In genomic region chr15:84421513-84422181, GRCh38 we compare ENCODE assay signal across 8 cellular contexts.
DNase-seq lines count a peak whose midpoint lies in the region; ATAC-seq and TF ChIP-seq lines count a peak whose summit lies in the region.
"Not testable (repeated sequence)": the region's sequence is repeated elsewhere in the genome, so short reads cannot be mapped to it uniquely, and the experiment has no call there.

No MANE protein-coding gene starts in this region.

- H3K4me3 ChIP-seq in AG04450 (ENCODE audit: low read depth, low read length): peak overlapping the region; percentile 44
- H3K4me3 ChIP-seq in Jurkat, Clone E6-1 (ENCODE audit: low read length): peak overlapping the region; percentile 24; the same call in 1 of the 2 replicates
- H3K4me3 ChIP-seq in breast epithelium: peak overlapping the region; percentile 29 to 65 (median 52)
- H3K4me3 ChIP-seq in fibroblast of mammary gland (ENCODE audit: control insufficient read depth, low read depth, low read length): peak overlapping the region; percentile 32
- peak overlapping the region; percentile 24 to 25 for H3K4me3 ChIP-seq in left lung
- H3K4me3 ChIP-seq in tibial nerve: peak overlapping the region; percentile 27 to 43 (median 34)

- TF ChIP-seq CTCF in AG04450 (IDR thresholded peaks at IDR 0.05; ENCODE audit: low read depth, low read length); breast epithelium (IDR thresholded peaks at IDR 0.05); fibroblast of mammary gland (conservative IDR thresholded peaks at IDR 0.05; ENCODE audit: control insufficient read depth, insufficient read depth, low read depth, low read length); left lung (IDR thresholded peaks at IDR 0.05); tibial nerve (IDR thresholded peaks at IDR 0.05): not testable (repeated sequence)

- H3K9me3 ChIP-seq in AG04450 (ENCODE audit: control insufficient read depth, insufficient read depth, low read length); breast epithelium; left lung; tibial nerve: not testable (repeated sequence)

- not testable (repeated sequence) for TF ChIP-seq POLR2A in breast epithelium (IDR thresholded peaks at IDR 0.05); tibial nerve (IDR thresholded peaks at IDR 0.05)

- POLR2A ChIA-PET in AG04450 (lab: Yijun Ruan, JAX): not testable (repeated sequence)

- TF ChIP-seq EP300 in tibial nerve (IDR thresholded peaks at IDR 0.05): not testable (repeated sequence)

- not testable (repeated sequence) for H3K27me3 ChIP-seq in AG04450 (ENCODE audit: control insufficient read depth, insufficient read depth, low read length); breast epithelium; left lung; tibial nerve

- no CpG with 5 or more reads among the region's 55 CpGs for WGBS in tibial nerve, 2 donors

- H3K27ac ChIP-seq in AG04450 (ENCODE audit: low read depth, low read length): not testable (repeated sequence)
- H3K27ac ChIP-seq in breast epithelium (peak overlapping the region; percentile 76 to 81), left lung (peak overlapping the region in 1 of 2 donors; percentile 48), tibial nerve (peak overlapping the region in 3 of 4 donors; percentile 76 to 91 (median 82))

- intact Hi-C loops in breast epithelium (cut with DNase I; ENCODE audit: low total_unique reads); left lung (cut with DNase I); posterior vena cava (cut with DNase I): not testable (repeated sequence)

- not testable (repeated sequence) for DNase-seq in AG04450 (ENCODE audit: low read depth, low spot score); Jurkat, Clone E6-1 (ENCODE audit: low read depth, low spot score); fibroblast of mammary gland (ENCODE audit: low read depth); tibial nerve (ENCODE audit: low spot score in 2 of 2)
- peak; percentile 16 for DNase-seq in activated CD8-positive, alpha-beta memory T cell treated with anti-CD3 and anti-CD28 coated beads, Interleukin-2, amount 50 U/mL, for 4 hours
- peak in 1 of 2 donors; percentile 14 for DNase-seq in breast epithelium (ENCODE audit: low spot score in 2 of 2)
- peak; percentile 31 to 38 for DNase-seq in left lung
- peak; percentile 52 for DNase-seq in posterior vena cava (ENCODE audit: low spot score)

- H3K36me3 ChIP-seq in breast epithelium, left lung, tibial nerve: not testable (repeated sequence)

- CTCF ChIA-PET in AG04450 (lab: Charles Lee): not testable (repeated sequence)

- not testable (repeated sequence) for ATAC-seq in left lung

- H3K4me1 ChIP-seq in breast epithelium, left lung, tibial nerve: not testable (repeated sequence)
